24 cellular contexts compared by ENCODE assay signal in genomic region chr2:101187131-101187530, GRCh38.
"Had no signal": no experiment of that assay in that cellular context is flagged by ENCODE, and none has a peak within 500 bp of the region (broad histone marks: within the 10 kb centered on the region; RNA-seq: fewer than 3 reads in every experiment).

No MANE protein-coding gene starts in this region.

- H3K27ac ChIP-seq: esophagus muscularis mucosa, foreskin keratinocyte, gastroesophageal sphincter, heart left ventricle, hepatocyte, left lung, psoas muscle, sigmoid colon, testis, tibial artery, upper lobe of left lung had no signal

- H3K4me3 Mint-ChIP-seq: effector memory CD8-positive, alpha-beta T cell; naive thymus-derived CD8-positive, alpha-beta T cell; nephron progenitor cell; stimulated activated memory B cell treated with anti-CD40 and anti-IgM and Interleukin-4, amounts not matched to agents 10 μg/mL and 1 μg/mL and 100 μg/mL, for 72 hours had no signal

- H3K27ac Mint-ChIP-seq: effector memory CD8-positive, alpha-beta T cell; naive thymus-derived CD8-positive, alpha-beta T cell; nephron progenitor cell; stimulated activated memory B cell treated with anti-CD40 and anti-IgM and Interleukin-4, amounts not matched to agents 10 μg/mL and 1 μg/mL and 100 μg/mL, for 72 hours had no signal

- H3K27me3 Mint-ChIP-seq: stimulated activated memory B cell treated with anti-CD40 and anti-IgM and Interleukin-4, amounts not matched to agents 10 μg/mL and 1 μg/mL and 100 μg/mL, for 72 hours had no signal

- DNase-seq: cortex of kidney; effector memory CD8-positive, alpha-beta T cell; heart left ventricle; left cardiac atrium; left lung; mesendoderm; naive thymus-derived CD8-positive, alpha-beta T cell; nephron progenitor cell; nucleus accumbens; posterior cingulate gyrus; psoas muscle; right cardiac atrium; sigmoid colon; stimulated activated CD4-positive, alpha-beta T cell treated with anti-CD3 and anti-CD28 coated beads, Interleukin-4, amount 100 ng/mL, for 4 hours; stimulated activated naive CD8-positive, alpha-beta T cell treated with anti-CD3 and anti-CD28 coated beads, Interleukin-15, Interleukin-2, amounts not matched to agents 100 U/mL and 50 U/mL, for 24 hours; substantia nigra; testis; tibial artery; upper lobe of left lung had no signal

- H3K9me3 Mint-ChIP-seq: effector memory CD8-positive, alpha-beta T cell had no signal

- H3K36me3 Mint-ChIP-seq: stimulated activated memory B cell treated with anti-CD40 and anti-IgM and Interleukin-4, amounts not matched to agents 10 μg/mL and 1 μg/mL and 100 μg/mL, for 72 hours had no signal

- ATAC-seq: effector memory CD8-positive, alpha-beta T cell; foreskin keratinocyte; gastroesophageal sphincter; heart left ventricle; left cardiac atrium; left lung; naive thymus-derived CD8-positive, alpha-beta T cell; psoas muscle; right cardiac atrium; stimulated activated memory B cell treated with anti-CD40 and anti-IgM and Interleukin-4, amounts not matched to agents 10 μg/mL and 1 μg/mL and 100 μg/mL, for 72 hours; stimulated activated naive CD8-positive, alpha-beta T cell treated with anti-CD3 and anti-CD28 coated beads, Interleukin-15, Interleukin-2, amounts not matched to agents 100 U/mL and 50 U/mL, for 24 hours had no signal

- H3K4me1 Mint-ChIP-seq: naive thymus-derived CD8-positive, alpha-beta T cell had no signal

- H3K4me3 ChIP-seq: esophagus muscularis mucosa, gastroesophageal sphincter, heart left ventricle, hepatocyte, left lung, psoas muscle, sigmoid colon, testis, tibial artery, upper lobe of left lung had no signal
